In genomic region chr12:109900752-109901580, GRCh38 we compare ENCODE assay signal across 1 cellular context.
TF ChIP-seq lines count a peak whose summit lies in the region.

No MANE protein-coding gene starts in this region.

TF ChIP-seq in GM23338, 12 proteins besides CTCF, POLR2A, EP300 and RAD21 (continued from another document):
- TF ChIP-seq ZNF462 (CRISPR knock-in tag; IDR thresholded peaks at IDR 0.05) (no peak), EZH2 (IDR thresholded peaks at IDR 0.05; ENCODE audit: low read depth, unreplicated experiment) (no peak)
